9 cellular contexts compared by ENCODE assay signal in genomic region chr3:101381809-101382208, GRCh38.
DNase-seq lines count a peak whose midpoint lies in the region; ATAC-seq, FAIRE-seq and TF ChIP-seq lines count a peak whose summit lies in the region.
"Had no signal": no experiment of that assay in that cellular context is flagged by ENCODE, and none has a peak within 500 bp of the region (broad histone marks: within the 10 kb centered on the region; RNA-seq: fewer than 3 reads in every experiment).

No MANE protein-coding gene starts in this region.

- no peak overlapping the region for H3K4me3 ChIP-seq in adrenal gland

- peak; percentile 94 for FAIRE-seq in islet of Langerhans (lab: Jason Lieb, UNC)

- H3K4me1 ChIP-seq in adrenal gland (replicated peaks in 1 of 2) = peaks cover 5 to 25% of the 10 kb centered on the region in 2 donors

- TF ChIP-seq POLR2A in adrenal gland (IDR thresholded peaks at IDR 0.05) = no peak

- CTCF ChIA-PET in activated naive CD4-positive, alpha-beta T cell treated with anti-CD3 and anti-CD28 coated beads for 36 hours (lab: Charles Lee) = interaction anchor here (0.6 to 1.9 kb wide), 8 partner anchors 33 to 584 kb away, joined by 3 to 10 read pairs (median 3); no protein-coding TSS in a partner anchor

- no peak for DNase-seq in activated naive CD4-positive, alpha-beta T cell treated with anti-CD3 and anti-CD28 coated beads, Interleukin-2, amount 50 U/mL, for 72 hours (ENCODE audit: low spot score in 2 of 2)
- DNase-seq in activated naive CD4-positive, alpha-beta T cell treated with anti-CD3 and anti-CD28 coated beads for 36 hours = no peak
- DNase-seq in NCI-H146 treated with DMSO at 0.1 percent for 48 hours (lab: John Stamatoyannopoulos, UW; ENCODE audit: unreplicated experiment) = peak; percentile 29
- no peak for DNase-seq in adrenal gland
- DNase-seq in NCI-H187 (lab: John Stamatoyannopoulos, UW) = no peak
- no peak for DNase-seq in activated CD8-positive, alpha-beta memory T cell treated with anti-CD3 and anti-CD28 coated beads, Interleukin-2, amount 50 U/mL, for 4 hours

- H3K27ac Mint-ChIP-seq in activated naive CD4-positive, alpha-beta T cell treated with anti-CD3 and anti-CD28 coated beads, Interleukin-2, amount 50 U/mL, for 72 hours = no peak overlapping the region
- no peak overlapping the region for H3K27ac Mint-ChIP-seq in activated naive CD4-positive, alpha-beta T cell treated with anti-CD3 and anti-CD28 coated beads for 36 hours
- H3K27ac Mint-ChIP-seq: activated naive CD8-positive, alpha-beta T cell had no signal

- H3K4me1 Mint-ChIP-seq in activated naive CD4-positive, alpha-beta T cell treated with anti-CD3 and anti-CD28 coated beads for 36 hours (ENCODE audit: low read depth) = peaks cover 59% of the 10 kb centered on the region

- H3K9me3 Mint-ChIP-seq in activated naive CD4-positive, alpha-beta T cell treated with anti-CD3 and anti-CD28 coated beads, Interleukin-2, amount 50 U/mL, for 72 hours = peaks cover 0 to 5% of the 10 kb centered on the region in 2 donors
- no peaks in the 10 kb centered on the region for H3K9me3 Mint-ChIP-seq in activated naive CD4-positive, alpha-beta T cell treated with anti-CD3 and anti-CD28 coated beads for 36 hours

- H3K27me3 Mint-ChIP-seq in activated naive CD4-positive, alpha-beta T cell treated with anti-CD3 and anti-CD28 coated beads for 36 hours (ENCODE audit: low read depth) = no peaks in the 10 kb centered on the region
- H3K27me3 Mint-ChIP-seq: activated naive CD8-positive, alpha-beta T cell had no signal

- peaks cover 0 to 14% of the 10 kb centered on the region in 2 donors for H3K36me3 Mint-ChIP-seq in activated naive CD4-positive, alpha-beta T cell treated with anti-CD3 and anti-CD28 coated beads, Interleukin-2, amount 50 U/mL, for 72 hours
- peaks cover 12% of the 10 kb centered on the region for H3K36me3 Mint-ChIP-seq in activated naive CD4-positive, alpha-beta T cell treated with anti-CD3 and anti-CD28 coated beads for 36 hours (ENCODE audit: low read depth)

- no peaks in the 10 kb centered on the region for H3K36me3 ChIP-seq in adrenal gland (replicated peaks in 1 of 2)

- H3K9me3 ChIP-seq in adrenal gland (replicated peaks in 1 of 3) = no peaks in the 10 kb centered on the region

- H3K27ac ChIP-seq in adrenal gland = no peak overlapping the region

- ATAC-seq in activated naive CD4-positive, alpha-beta T cell treated with anti-CD3 and anti-CD28 coated beads, Interleukin-2, amount 50 U/mL, for 72 hours = peak; percentile 21 to 37
- ATAC-seq in HG02588 (IDR thresholded peaks at IDR 0.05; ENCODE audit: unreplicated experiment) = no peak

- no peaks in the 10 kb centered on the region for H3K27me3 ChIP-seq in adrenal gland

- peak; percentile 18 to 63 (median 53) for TF ChIP-seq CTCF in adrenal gland (IDR thresholded peaks at IDR 0.05)

- H3K4me3 Mint-ChIP-seq in activated naive CD4-positive, alpha-beta T cell treated with anti-CD3 and anti-CD28 coated beads for 36 hours = no peak overlapping the region
- H3K4me3 Mint-ChIP-seq: activated naive CD8-positive, alpha-beta T cell had no signal

- intact Hi-C loops in activated naive CD4-positive, alpha-beta T cell treated with anti-CD3 and anti-CD28 coated beads for 36 hours (cut with micrococcal nuclease) = loop anchor here (1.0 to 10.0 kb wide), 10 partner anchors 171 to 1065 kb away; no protein-coding TSS in a partner anchor
- intact Hi-C loops in adrenal gland (cut with DNase I) = no loop called here
